1 cellular context compared by ENCODE assay signal in the genomic region with DNA sequence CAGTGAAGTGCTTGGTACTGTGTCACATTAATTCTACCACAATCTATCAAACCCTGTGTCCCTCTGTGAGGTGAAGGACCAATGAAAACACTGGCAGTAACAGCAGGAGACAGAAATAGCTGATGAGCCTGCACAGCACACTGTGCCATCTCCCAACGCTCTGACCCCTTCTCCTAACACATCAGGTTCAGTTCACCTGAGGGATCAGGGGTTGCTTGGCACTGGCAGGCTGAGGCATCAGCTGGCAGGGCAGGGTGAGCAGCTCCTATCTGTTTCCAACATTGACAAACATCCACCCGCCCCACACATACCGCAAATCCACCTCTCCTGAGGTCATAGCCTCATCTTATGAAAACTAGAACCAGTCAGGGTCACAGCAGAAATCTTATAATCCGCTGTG.
TF ChIP-seq lines count a peak whose summit lies in the region.

No MANE protein-coding gene starts in this region.

TF ChIP-seq in liver, 16 proteins besides CTCF, POLR2A, EP300 and RAD21:
- TF ChIP-seq, protein P1, sequence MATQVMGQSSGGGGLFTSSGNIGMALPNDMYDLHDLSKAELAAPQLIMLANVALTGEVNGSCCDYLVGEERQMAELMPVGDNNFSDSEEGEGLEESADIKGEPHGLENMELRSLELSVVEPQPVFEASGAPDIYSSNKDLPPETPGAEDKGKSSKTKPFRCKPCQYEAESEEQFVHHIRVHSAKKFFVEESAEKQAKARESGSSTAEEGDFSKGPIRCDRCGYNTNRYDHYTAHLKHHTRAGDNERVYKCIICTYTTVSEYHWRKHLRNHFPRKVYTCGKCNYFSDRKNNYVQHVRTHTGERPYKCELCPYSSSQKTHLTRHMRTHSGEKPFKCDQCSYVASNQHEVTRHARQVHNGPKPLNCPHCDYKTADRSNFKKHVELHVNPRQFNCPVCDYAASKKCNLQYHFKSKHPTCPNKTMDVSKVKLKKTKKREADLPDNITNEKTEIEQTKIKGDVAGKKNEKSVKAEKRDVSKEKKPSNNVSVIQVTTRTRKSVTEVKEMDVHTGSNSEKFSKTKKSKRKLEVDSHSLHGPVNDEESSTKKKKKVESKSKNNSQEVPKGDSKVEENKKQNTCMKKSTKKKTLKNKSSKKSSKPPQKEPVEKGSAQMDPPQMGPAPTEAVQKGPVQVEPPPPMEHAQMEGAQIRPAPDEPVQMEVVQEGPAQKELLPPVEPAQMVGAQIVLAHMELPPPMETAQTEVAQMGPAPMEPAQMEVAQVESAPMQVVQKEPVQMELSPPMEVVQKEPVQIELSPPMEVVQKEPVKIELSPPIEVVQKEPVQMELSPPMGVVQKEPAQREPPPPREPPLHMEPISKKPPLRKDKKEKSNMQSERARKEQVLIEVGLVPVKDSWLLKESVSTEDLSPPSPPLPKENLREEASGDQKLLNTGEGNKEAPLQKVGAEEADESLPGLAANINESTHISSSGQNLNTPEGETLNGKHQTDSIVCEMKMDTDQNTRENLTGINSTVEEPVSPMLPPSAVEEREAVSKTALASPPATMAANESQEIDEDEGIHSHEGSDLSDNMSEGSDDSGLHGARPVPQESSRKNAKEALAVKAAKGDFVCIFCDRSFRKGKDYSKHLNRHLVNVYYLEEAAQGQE (IDR thresholded peaks at IDR 0.05) = no peak
- TF ChIP-seq EGR1 (IDR thresholded peaks at IDR 0.05; ENCODE audit: low read depth in 2 of 2) (no peak), TAF1 (conservative IDR thresholded peaks at IDR 0.05) (no peak), HNF4G (IDR thresholded peaks at IDR 0.05) (no peak), HNF4A (conservative IDR thresholded peaks at IDR 0.05) (peak; percentile 68 to 70), SP1 (IDR thresholded peaks at IDR 0.05) (peak; percentile 54), RXRA (IDR thresholded peaks at IDR 0.05) (peak; percentile 81 to 84)
- TF ChIP-seq, protein P2, sequence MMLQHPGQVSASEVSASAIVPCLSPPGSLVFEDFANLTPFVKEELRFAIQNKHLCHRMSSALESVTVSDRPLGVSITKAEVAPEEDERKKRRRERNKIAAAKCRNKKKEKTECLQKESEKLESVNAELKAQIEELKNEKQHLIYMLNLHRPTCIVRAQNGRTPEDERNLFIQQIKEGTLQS (IDR thresholded peaks at IDR 0.05) = no peak
